In genomic region chr4:155038459-155038858, GRCh38 we compare ENCODE assay signal across 8 cellular contexts.
"Had no signal": no experiment of that assay in that cellular context is flagged by ENCODE, and none has a peak within 500 bp of the region (broad histone marks: within the 10 kb centered on the region; RNA-seq: fewer than 3 reads in every experiment).

No MANE protein-coding gene starts in this region.

- ATAC-seq: HCT116, HepG2 had no signal

- H3K4me1 ChIP-seq: HAP-1 had no signal

- DNase-seq: GM23248, GOT3, H7, HFFc6, KBM-7 had no signal

- H3K36me3 ChIP-seq: HAP-1 had no signal

- H3K9me3 ChIP-seq: HAP-1 had no signal

- H3K4me3 ChIP-seq: GM23248, HAP-1 had no signal
